ENCODE assay signal across 2 cellular contexts in the genomic region with DNA sequence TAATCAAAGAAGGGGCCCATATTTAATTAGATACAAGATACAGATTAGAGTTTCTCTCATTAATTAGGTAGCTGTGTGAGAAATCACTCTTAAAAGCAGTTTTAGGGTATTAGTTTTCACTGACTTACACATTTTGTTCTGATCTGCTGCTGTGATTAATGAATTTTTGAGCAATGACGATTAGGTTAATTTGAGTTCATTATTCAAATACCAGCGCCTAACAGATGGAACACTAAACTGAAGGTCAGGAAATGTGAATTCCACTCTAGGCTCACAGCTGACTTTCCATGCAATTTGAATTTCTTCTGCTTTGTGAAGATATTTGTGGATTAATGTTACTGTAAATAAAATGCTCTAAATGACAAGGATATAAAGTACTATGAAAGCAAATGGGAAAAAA.
TF ChIP-seq lines count a peak whose summit lies in the region.

No MANE protein-coding gene starts in this region.

TF ChIP-seq in HCT116, 20 proteins besides CTCF, POLR2A, EP300 and RAD21 (continued from another document):
- TF ChIP-seq REST (IDR thresholded peaks at IDR 0.05; ENCODE audit: low read depth) (no peak), ELF1 (IDR thresholded peaks at IDR 0.05; ENCODE audit: borderline replicate concordance, low read depth) (no peak), FOSL1 (IDR thresholded peaks at IDR 0.05; ENCODE audit: low read depth) (no peak), EZH2phosphoT487 (IDR thresholded peaks at IDR 0.05; ENCODE audit: borderline replicate concordance) (no peak)
- TF ChIP-seq, protein P1, sequence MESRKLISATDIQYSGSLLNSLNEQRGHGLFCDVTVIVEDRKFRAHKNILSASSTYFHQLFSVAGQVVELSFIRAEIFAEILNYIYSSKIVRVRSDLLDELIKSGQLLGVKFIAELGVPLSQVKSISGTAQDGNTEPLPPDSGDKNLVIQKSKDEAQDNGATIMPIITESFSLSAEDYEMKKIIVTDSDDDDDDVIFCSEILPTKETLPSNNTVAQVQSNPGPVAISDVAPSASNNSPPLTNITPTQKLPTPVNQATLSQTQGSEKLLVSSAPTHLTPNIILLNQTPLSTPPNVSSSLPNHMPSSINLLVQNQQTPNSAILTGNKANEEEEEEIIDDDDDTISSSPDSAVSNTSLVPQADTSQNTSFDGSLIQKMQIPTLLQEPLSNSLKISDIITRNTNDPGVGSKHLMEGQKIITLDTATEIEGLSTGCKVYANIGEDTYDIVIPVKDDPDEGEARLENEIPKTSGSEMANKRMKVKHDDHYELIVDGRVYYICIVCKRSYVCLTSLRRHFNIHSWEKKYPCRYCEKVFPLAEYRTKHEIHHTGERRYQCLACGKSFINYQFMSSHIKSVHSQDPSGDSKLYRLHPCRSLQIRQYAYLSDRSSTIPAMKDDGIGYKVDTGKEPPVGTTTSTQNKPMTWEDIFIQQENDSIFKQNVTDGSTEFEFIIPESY (IDR thresholded peaks at IDR 0.05; ENCODE audit: extremely low read depth, insufficient replicate concordance, low read length): no peak

TF ChIP-seq in WTC11, 78 proteins besides CTCF, POLR2A, EP300 and RAD21 (continued from another document):
- TF ChIP-seq, protein P2, sequence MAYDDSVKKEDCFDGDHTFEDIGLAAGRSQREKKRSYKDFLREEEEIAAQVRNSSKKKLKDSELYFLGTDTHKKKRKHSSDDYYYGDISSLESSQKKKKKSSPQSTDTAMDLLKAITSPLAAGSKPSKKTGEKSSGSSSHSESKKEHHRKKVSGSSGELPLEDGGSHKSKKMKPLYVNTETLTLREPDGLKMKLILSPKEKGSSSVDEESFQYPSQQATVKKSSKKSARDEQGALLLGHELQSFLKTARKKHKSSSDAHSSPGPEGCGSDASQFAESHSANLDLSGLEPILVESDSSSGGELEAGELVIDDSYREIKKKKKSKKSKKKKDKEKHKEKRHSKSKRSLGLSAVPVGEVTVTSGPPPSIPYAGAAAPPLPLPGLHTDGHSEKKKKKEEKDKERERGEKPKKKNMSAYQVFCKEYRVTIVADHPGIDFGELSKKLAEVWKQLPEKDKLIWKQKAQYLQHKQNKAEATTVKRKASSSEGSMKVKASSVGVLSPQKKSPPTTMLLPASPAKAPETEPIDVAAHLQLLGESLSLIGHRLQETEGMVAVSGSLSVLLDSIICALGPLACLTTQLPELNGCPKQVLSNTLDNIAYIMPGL (CRISPR knock-in tag; IDR thresholded peaks at IDR 0.05): no peak
- TF ChIP-seq, protein P3, sequence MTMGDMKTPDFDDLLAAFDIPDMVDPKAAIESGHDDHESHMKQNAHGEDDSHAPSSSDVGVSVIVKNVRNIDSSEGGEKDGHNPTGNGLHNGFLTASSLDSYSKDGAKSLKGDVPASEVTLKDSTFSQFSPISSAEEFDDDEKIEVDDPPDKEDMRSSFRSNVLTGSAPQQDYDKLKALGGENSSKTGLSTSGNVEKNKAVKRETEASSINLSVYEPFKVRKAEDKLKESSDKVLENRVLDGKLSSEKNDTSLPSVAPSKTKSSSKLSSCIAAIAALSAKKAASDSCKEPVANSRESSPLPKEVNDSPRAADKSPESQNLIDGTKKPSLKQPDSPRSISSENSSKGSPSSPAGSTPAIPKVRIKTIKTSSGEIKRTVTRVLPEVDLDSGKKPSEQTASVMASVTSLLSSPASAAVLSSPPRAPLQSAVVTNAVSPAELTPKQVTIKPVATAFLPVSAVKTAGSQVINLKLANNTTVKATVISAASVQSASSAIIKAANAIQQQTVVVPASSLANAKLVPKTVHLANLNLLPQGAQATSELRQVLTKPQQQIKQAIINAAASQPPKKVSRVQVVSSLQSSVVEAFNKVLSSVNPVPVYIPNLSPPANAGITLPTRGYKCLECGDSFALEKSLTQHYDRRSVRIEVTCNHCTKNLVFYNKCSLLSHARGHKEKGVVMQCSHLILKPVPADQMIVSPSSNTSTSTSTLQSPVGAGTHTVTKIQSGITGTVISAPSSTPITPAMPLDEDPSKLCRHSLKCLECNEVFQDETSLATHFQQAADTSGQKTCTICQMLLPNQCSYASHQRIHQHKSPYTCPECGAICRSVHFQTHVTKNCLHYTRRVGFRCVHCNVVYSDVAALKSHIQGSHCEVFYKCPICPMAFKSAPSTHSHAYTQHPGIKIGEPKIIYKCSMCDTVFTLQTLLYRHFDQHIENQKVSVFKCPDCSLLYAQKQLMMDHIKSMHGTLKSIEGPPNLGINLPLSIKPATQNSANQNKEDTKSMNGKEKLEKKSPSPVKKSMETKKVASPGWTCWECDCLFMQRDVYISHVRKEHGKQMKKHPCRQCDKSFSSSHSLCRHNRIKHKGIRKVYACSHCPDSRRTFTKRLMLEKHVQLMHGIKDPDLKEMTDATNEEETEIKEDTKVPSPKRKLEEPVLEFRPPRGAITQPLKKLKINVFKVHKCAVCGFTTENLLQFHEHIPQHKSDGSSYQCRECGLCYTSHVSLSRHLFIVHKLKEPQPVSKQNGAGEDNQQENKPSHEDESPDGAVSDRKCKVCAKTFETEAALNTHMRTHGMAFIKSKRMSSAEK (CRISPR knock-in tag; IDR thresholded peaks at IDR 0.05; ENCODE audit: borderline replicate concordance): no peak
- TF ChIP-seq ATF2 (CRISPR knock-in tag; IDR thresholded peaks at IDR 0.05; ENCODE audit: borderline replicate concordance, low read depth) (no peak), CBFB (CRISPR knock-in tag; IDR thresholded peaks at IDR 0.05; ENCODE audit: low read depth) (no peak), GRHL2 (CRISPR knock-in tag; IDR thresholded peaks at IDR 0.05; ENCODE audit: insufficient replicate concordance, severe bottlenecking) (no peak), E2F4 (CRISPR knock-in tag; IDR thresholded peaks at IDR 0.05; ENCODE audit: borderline replicate concordance, low read depth) (no peak), CREM (CRISPR knock-in tag; IDR thresholded peaks at IDR 0.05) (no peak), ZNF219 (CRISPR knock-in tag; IDR thresholded peaks at IDR 0.05; ENCODE audit: borderline replicate concordance) (no peak), RELA (CRISPR knock-in tag; IDR thresholded peaks at IDR 0.05; ENCODE audit: borderline replicate concordance) (no peak), FOXP1 (CRISPR knock-in tag; IDR thresholded peaks at IDR 0.05; ENCODE audit: borderline replicate concordance) (no peak)
- TF ChIP-seq, protein P4, sequence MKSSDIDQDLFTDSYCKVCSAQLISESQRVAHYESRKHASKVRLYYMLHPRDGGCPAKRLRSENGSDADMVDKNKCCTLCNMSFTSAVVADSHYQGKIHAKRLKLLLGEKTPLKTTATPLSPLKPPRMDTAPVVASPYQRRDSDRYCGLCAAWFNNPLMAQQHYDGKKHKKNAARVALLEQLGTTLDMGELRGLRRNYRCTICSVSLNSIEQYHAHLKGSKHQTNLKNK (CRISPR knock-in tag; IDR thresholded peaks at IDR 0.05): no peak
- TF ChIP-seq, protein P5, sequence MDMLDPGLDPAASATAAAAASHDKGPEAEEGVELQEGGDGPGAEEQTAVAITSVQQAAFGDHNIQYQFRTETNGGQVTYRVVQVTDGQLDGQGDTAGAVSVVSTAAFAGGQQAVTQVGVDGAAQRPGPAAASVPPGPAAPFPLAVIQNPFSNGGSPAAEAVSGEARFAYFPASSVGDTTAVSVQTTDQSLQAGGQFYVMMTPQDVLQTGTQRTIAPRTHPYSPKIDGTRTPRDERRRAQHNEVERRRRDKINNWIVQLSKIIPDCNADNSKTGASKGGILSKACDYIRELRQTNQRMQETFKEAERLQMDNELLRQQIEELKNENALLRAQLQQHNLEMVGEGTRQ (CRISPR knock-in tag; IDR thresholded peaks at IDR 0.05): no peak
